ENCODE assay signal across 20 cellular contexts in genomic region chr4:85905761-85906160, GRCh38.
DNase-seq lines count a peak whose midpoint lies in the region; ATAC-seq and TF ChIP-seq lines count a peak whose summit lies in the region.
"Had no signal": no experiment of that assay in that cellular context is flagged by ENCODE, and none has a peak within 500 bp of the region (broad histone marks: within the 10 kb centered on the region; RNA-seq: fewer than 3 reads in every experiment).

No MANE protein-coding gene starts in this region.

- DNase-seq in SHP77 (lab: John Stamatoyannopoulos, UW) (peak; percentile 2 to 5), SHP77 treated with DMSO at 0.1 percent for 48 hours (lab: John Stamatoyannopoulos, UW) (no peak), NCI-H2029 (lab: John Stamatoyannopoulos, UW) (peak; percentile 69), NCI-H82 treated with DMSO at 0.1 percent for 48 hours (lab: John Stamatoyannopoulos, UW; ENCODE audit: unreplicated experiment) (peak; percentile 5), retinal pigment epithelial cell (ENCODE audit: low read depth) (peak; percentile 50), NCI-H524 (lab: John Stamatoyannopoulos, UW) (no peak)
- DNase-seq in activated T-cell treated with anti-CD3 and anti-CD28 coated beads, Interleukin-2, amount 50 U/mL, for 1 hour = no peak
- DNase-seq: activated CD4-positive, alpha-beta T cell treated with anti-CD3 and anti-CD28 coated beads, Interleukin-2, amount 10 ng/mL, durations not matched to agents 24 days and 14 days; anterior cingulate cortex; BE2C; islet precursor cell; NCI-H146; NCI-H524 treated with DMSO at 0.1 percent for 48 hours; thyroid gland; WERI-Rb-1 had no signal

- TF ChIP-seq CTCF in retinal pigment epithelial cell (conservative IDR thresholded peaks at IDR 0.05; ENCODE audit: low read depth, low read length) = no peak

- no peak overlapping the region for H3K4me3 ChIP-seq in retinal pigment epithelial cell (ENCODE audit: low read length)
- H3K4me3 ChIP-seq: gastroesophageal sphincter, lung, neural progenitor cell, thyroid gland had no signal

- no peak for ATAC-seq in HG03025 (IDR thresholded peaks at IDR 0.05; ENCODE audit: low FRiP score, unreplicated experiment)
- ATAC-seq: gastroesophageal sphincter, SK-N-SH treated with all-trans-retinoic acid at 6 μM for 48 hours had no signal

Comparison
In these comparisons a context has a peak if more than half of its experiments do, and no peak if none do; other contexts are left out.
1. DNase-seq: peak in SHP77 (2 of 2), NCI-H2029 (single experiment), NCI-H82 treated with DMSO at 0.1 percent for 48 hours (single experiment) and retinal pigment epithelial cell (single experiment); none in SHP77 treated with DMSO at 0.1 percent for 48 hours (single experiment), NCI-H524 (0 of 2) and activated T-cell treated with anti-CD3 and anti-CD28 coated beads, Interleukin-2, amount 50 U/mL, for 1 hour (single experiment).